ENCODE assay signal across 8 cellular contexts in genomic region chr6:36028887-36029324, GRCh38. TPM values are rescaled to one million over a fixed set of nuclear protein-coding genes. Genes with fewer than 3 reads are reported as not detected.
DNase-seq lines count a peak whose midpoint lies in the region; ATAC-seq and TF ChIP-seq lines count a peak whose summit lies in the region.

No MANE protein-coding gene starts in this region.

- no peak for TF ChIP-seq POLR2A in gastroesophageal sphincter (IDR thresholded peaks at IDR 0.05)

- no peak overlapping the region for H2BK120ac ChIP-seq in neuronal stem cell (ENCODE audit: low read depth, low read length)

- peak overlapping the region; percentile 92 to 98 for H3K4me3 Mint-ChIP-seq in CD14-positive monocyte
- H3K4me3 Mint-ChIP-seq in stimulated activated naive CD8-positive, alpha-beta T cell treated with anti-CD3 and anti-CD28 coated beads, Interleukin-15, amount 100 ng/mL, for 72 hours, result peak overlapping the region; percentile 89 to 95

- no peak overlapping the region for H2BK12ac ChIP-seq in neuronal stem cell (ENCODE audit: low read length)

- intact Hi-C loops in CD14-positive monocyte (cut with micrococcal nuclease), result loop anchor here (5.0 to 10.0 kb wide), 2 partner anchors 168 to 266 kb away; partner anchors contain the start of gene BRPF3 (in 2 of the 2)

- peaks cover 0 to 5% of the 10 kb centered on the region in 2 donors for H3K36me3 Mint-ChIP-seq in CD14-positive monocyte

- H3K4ac ChIP-seq in neuronal stem cell (ENCODE audit: low read length), result no peak overlapping the region

- H4K8ac ChIP-seq in neuronal stem cell (ENCODE audit: low read depth, low read length), result no peak overlapping the region

- peak overlapping the region; percentile 95 for H2AFZ ChIP-seq in neuronal stem cell (ENCODE audit: low read length)

- H3K4me3 ChIP-seq in SJCRH30 (peak overlapping the region; percentile 87), gastroesophageal sphincter (peak overlapping the region; percentile 73 to 100), neuronal stem cell (ENCODE audit: low read length in 2 of 2) (peak overlapping the region; percentile 98 to 99)

- H3K18ac ChIP-seq in neuronal stem cell (ENCODE audit: low read length), result no peak overlapping the region

- no peak overlapping the region for H3K14ac ChIP-seq in neuronal stem cell (ENCODE audit: low read length)

- peak overlapping the region; percentile 90 to 98 (median 96) for H3K27ac Mint-ChIP-seq in CD14-positive monocyte
- H3K27ac Mint-ChIP-seq in stimulated activated naive CD8-positive, alpha-beta T cell treated with anti-CD3 and anti-CD28 coated beads, Interleukin-15, amount 100 ng/mL, for 72 hours, result peak overlapping the region; percentile 95 to 97

- 0 to 1% methylated on average over 6 to 10 of the region's 13 CpGs for WGBS in gastroesophageal sphincter (ENCODE audit: low coverage in 1 of 2), 2 donors
- WGBS in neuronal stem cell (ENCODE audit: extremely low coverage in 2 of 2, insufficient read length in 2 of 2, insufficient replicate concordance in 1 of 2), 2 donors, result no CpG with 5 or more reads among the region's 13 CpGs

- H4K91ac ChIP-seq in neuronal stem cell (ENCODE audit: low read depth, low read length, poor library complexity), result no peak overlapping the region

- peak overlapping the region; percentile 36 for H3K27ac ChIP-seq in SJCRH30
- H3K27ac ChIP-seq in gastroesophageal sphincter, result peak overlapping the region; percentile 79 to 97 (median 96)
- H3K27ac ChIP-seq in neuronal stem cell (replicated peaks; ENCODE audit: low read length), result no peak overlapping the region

- H3K4me1 ChIP-seq in SJCRH30 (no peaks in the 10 kb centered on the region), gastroesophageal sphincter (peaks cover 0 to 55% (median 17%) of the 10 kb centered on the region in 3 donors), neuronal stem cell (ENCODE audit: control insufficient read depth in 2 of 2, insufficient read depth in 1 of 2, low read depth in 1 of 2, low read length in 2 of 2) (peaks cover 9% of the 10 kb centered on the region in 2 donors)

- H2BK5ac ChIP-seq in neuronal stem cell (ENCODE audit: low read length), result no peak overlapping the region

- peaks cover 0 to 2% (median under 1%) of the 10 kb centered on the region in 3 donors for H3K27me3 Mint-ChIP-seq in CD14-positive monocyte (ENCODE audit: low read depth in 3 of 3)
- H3K27me3 Mint-ChIP-seq in stimulated activated naive CD8-positive, alpha-beta T cell treated with anti-CD3 and anti-CD28 coated beads, Interleukin-15, amount 100 ng/mL, for 72 hours, result peaks cover 23% of the 10 kb centered on the region

- H2AK5ac ChIP-seq in neuronal stem cell (ENCODE audit: low read depth, low read length), result no peak overlapping the region

- TF ChIP-seq CTCF in CD14-positive monocyte (IDR thresholded peaks at IDR 0.05) (no peak), gastroesophageal sphincter (IDR thresholded peaks at IDR 0.05) (no peak)

- ATAC-seq in gastroesophageal sphincter (peak; percentile 47), HG02981 (IDR thresholded peaks at IDR 0.05; ENCODE audit: unreplicated experiment) (no peak)
- ATAC-seq in stimulated activated naive CD8-positive, alpha-beta T cell treated with anti-CD3 and anti-CD28 coated beads, Interleukin-15, amount 100 ng/mL, for 72 hours, result peak; percentile 68

- H3K27me3 ChIP-seq in SJCRH30 (no peaks in the 10 kb centered on the region), gastroesophageal sphincter (peaks cover 10% of the 10 kb centered on the region), neuronal stem cell (ENCODE audit: control insufficient read depth in 3 of 3, insufficient read depth in 3 of 3, low read depth in 1 of 3, low read length in 3 of 3) (no peaks in the 10 kb centered on the region)

- H2BK15ac ChIP-seq in neuronal stem cell (ENCODE audit: low read length), result no peak overlapping the region

- H3K9ac ChIP-seq in neuronal stem cell (ENCODE audit: low read depth, low read length, poor library complexity), result peak overlapping the region; percentile 30

- peaks cover 6% of the 10 kb centered on the region for H3K79me1 ChIP-seq in neuronal stem cell (ENCODE audit: low read depth, low read length)

- H3K4me1 Mint-ChIP-seq in CD14-positive monocyte, result peaks cover 56% of the 10 kb centered on the region
- H3K4me1 Mint-ChIP-seq in stimulated activated naive CD8-positive, alpha-beta T cell treated with anti-CD3 and anti-CD28 coated beads, Interleukin-15, amount 100 ng/mL, for 72 hours, result peaks cover 55% of the 10 kb centered on the region

- no peaks in the 10 kb centered on the region for H3K9me3 Mint-ChIP-seq in CD14-positive monocyte
- H3K9me3 Mint-ChIP-seq in stimulated activated naive CD8-positive, alpha-beta T cell treated with anti-CD3 and anti-CD28 coated beads, Interleukin-15, amount 100 ng/mL, for 72 hours, result no peaks in the 10 kb centered on the region

- no peaks in the 10 kb centered on the region for H3K9me3 ChIP-seq in SJCRH30 (replicated peaks)
- no peaks in the 10 kb centered on the region for H3K9me3 ChIP-seq in gastroesophageal sphincter
- no peaks in the 10 kb centered on the region for H3K9me3 ChIP-seq in neuronal stem cell (replicated peaks in 1 of 2; ENCODE audit: control insufficient read depth in 2 of 2, insufficient read depth in 1 of 2, low read depth in 1 of 2, low read length in 2 of 2)

- no peak for TF ChIP-seq EP300 in gastroesophageal sphincter (IDR thresholded peaks at IDR 0.05)

- no peak overlapping the region for H3K23ac ChIP-seq in neuronal stem cell (ENCODE audit: low read depth, low read length, poor library complexity)

- no peaks in the 10 kb centered on the region for H3K36me3 ChIP-seq in SJCRH30
- H3K36me3 ChIP-seq in gastroesophageal sphincter, result no peaks in the 10 kb centered on the region
- H3K36me3 ChIP-seq in neuronal stem cell (replicated peaks in 1 of 2; ENCODE audit: control insufficient read depth in 2 of 2, insufficient read depth in 2 of 2, low read length in 2 of 2), result no peaks in the 10 kb centered on the region

- peak overlapping the region; percentile 59 for H3K4me2 ChIP-seq in neuronal stem cell (ENCODE audit: insufficient read depth, low read length, poor library complexity, severe bottlenecking)

- DNase-seq in CD14-positive monocyte (ENCODE audit: low spot score) (peak; percentile 69), HUDEP-2 (lab: John Stamatoyannopoulos, UW; ENCODE audit: unreplicated experiment in 76 of 76) (peak in 74 of 76 experiments; percentile 32 to 92 (median 78)), SJCRH30 (peak; percentile 59 to 67), neuronal stem cell (ENCODE audit: low spot score) (peak; percentile 29)
- peak; percentile 5 to 64 (median 40) for DNase-seq in activated naive CD4-positive, alpha-beta T cell (lab: John Stamatoyannopoulos, UW)
- peak; percentile 57 to 76 for DNase-seq in stimulated activated naive CD8-positive, alpha-beta T cell treated with anti-CD3 and anti-CD28 coated beads, Interleukin-15, amount 100 ng/mL, for 72 hours

RNA-seq across cellular contexts. Expression of gene MAPK14, which starts 1.3 kb away (rescaled TPM):
- 10 to 100 TPM; 83.7 to 96.6 TPM for polyA plus RNA-seq in CD14-positive monocyte
- total RNA-seq in SJCRH30 (2014; rRNA removed; shearing (Covaris generic)), result 41.0 and 43.8 TPM in 2 replicates
- 10 to 100 TPM; 58.7 to 77.5 (median 69.9) TPM for total RNA-seq in gastroesophageal sphincter
- polyA plus RNA-seq in neuronal stem cell (2013, experiment 1 of 2), result 18.6 TPM
- 18.6 TPM for polyA plus RNA-seq in neuronal stem cell (2013, experiment 2 of 2)

RNA-seq across cellular contexts. Expression of gene SLC26A8, which starts 4.5 kb away (rescaled TPM):
- 1 to 10 TPM in 1 of 2 donors, under 1 TPM in 1; 0.52 to 1.5 TPM for polyA plus RNA-seq in CD14-positive monocyte
- not detected in 2 replicates for total RNA-seq in SJCRH30 (2014; rRNA removed; shearing (Covaris generic))
- not detected for total RNA-seq in gastroesophageal sphincter
- polyA plus RNA-seq in neuronal stem cell (2013, experiment 1 of 2), result 0.26 TPM
- 0.28 TPM for polyA plus RNA-seq in neuronal stem cell (2013, experiment 2 of 2)
